8 cellular contexts compared by ENCODE assay signal in the genomic region with DNA sequence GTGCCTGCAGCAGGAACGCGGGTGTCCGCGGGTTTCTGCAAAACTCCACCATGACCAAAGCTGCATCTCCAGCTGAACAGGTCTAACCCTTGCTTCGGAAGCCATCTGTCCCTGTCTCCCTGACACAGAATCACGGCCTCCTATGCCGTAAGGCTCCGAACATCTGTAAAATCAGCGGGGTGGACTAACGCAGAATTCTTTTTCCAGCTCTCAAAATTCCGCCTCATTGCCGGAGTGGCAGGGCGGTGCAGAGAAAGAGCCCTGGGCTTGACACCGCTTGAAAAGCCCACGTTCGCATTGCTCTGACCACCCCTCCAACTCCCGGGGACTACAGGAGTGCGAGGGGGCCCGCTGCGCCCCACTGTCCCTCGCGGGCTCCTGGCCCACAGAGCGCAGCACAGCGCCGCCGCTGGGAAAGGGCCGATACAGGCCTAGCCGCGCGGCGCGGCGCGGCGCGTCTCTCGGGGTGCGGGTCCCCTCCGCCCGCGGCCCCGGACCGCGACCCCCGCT. TPM values are rescaled to one million over a fixed set of nuclear protein-coding genes. Genes with fewer than 3 reads are reported as not detected.
DNase-seq lines count a peak whose midpoint lies in the region; ATAC-seq and TF ChIP-seq lines count a peak whose summit lies in the region.

No MANE protein-coding gene starts in this region.

- peak overlapping the region; percentile 86 for H2AFZ ChIP-seq in neuron (ENCODE audit: low read depth, low read length)

- peak overlapping the region; percentile 99 for H3K4me3 ChIP-seq in WI38 (ENCODE audit: low read depth, low read length)
- peak overlapping the region; percentile 98 for H3K4me3 ChIP-seq in fibroblast of pulmonary artery (replicated peaks; ENCODE audit: low read depth, low read length)
- H3K4me3 ChIP-seq in neuron (ENCODE audit: low read length), result peak overlapping the region; percentile 87

- TF ChIP-seq CTCF in WI38 (IDR thresholded peaks at IDR 0.05; ENCODE audit: low read depth, low read length), result peak; percentile 38; the same call in 1 of the 2 replicates
- peak; percentile 29 for TF ChIP-seq CTCF in fibroblast of pulmonary artery (IDR thresholded peaks at IDR 0.05; ENCODE audit: low read length, missing control alignments)

- no peaks in the 10 kb centered on the region for H3K9me3 ChIP-seq in neuron (ENCODE audit: low read length)

- DNase-seq in activated CD4-positive, CD25-positive, alpha-beta regulatory T cell treated with anti-CD3 and anti-CD28 coated beads, Interleukin-2, amount 50 U/mL, for 16 hours (ENCODE audit: low read depth, low spot score), result peak; percentile 6
- DNase-seq in activated CD4-positive, CD25-positive, alpha-beta regulatory T cell (lab: John Stamatoyannopoulos, UW), result no peak
- DNase-seq in HT1080 (ENCODE audit: low read depth) (peak; percentile 27), fibroblast of pulmonary artery (ENCODE audit: low read depth) (peak; percentile 40), glomerular visceral epithelial cell (ENCODE audit: extremely low spot score) (no peak)

- peaks cover 25% of the 10 kb centered on the region for H3K4me1 ChIP-seq in neuron (ENCODE audit: insufficient read depth, low read length)

- H3K36me3 ChIP-seq in neuron (ENCODE audit: insufficient read depth, low read length), result no peaks in the 10 kb centered on the region

- H3K27me3 ChIP-seq in neuron (ENCODE audit: insufficient read depth, low read length), result peaks cover 2% of the 10 kb centered on the region

- ATAC-seq in GM21515 (IDR thresholded peaks at IDR 0.05; ENCODE audit: unreplicated experiment), result peak; percentile 50

RNA-seq across cellular contexts. Expression of a gene that starts 0.4 kb away (rescaled TPM):
- 24.7 and 31.9 TPM in 2 replicates for total RNA-seq in HT1080 (2014; rRNA removed; shearing (Covaris generic))
- polyA plus RNA-seq in HT1080 (2015; cell fraction: cytosol; rRNA removed), result 38.7 and 50.8 TPM in 2 replicates
- polyA plus RNA-seq in HT1080 (2015; cell fraction: nucleus; rRNA removed), result 118 and 127 TPM in 2 replicates

Comparison
In these comparisons a context has a peak if more than half of its experiments do, and no peak if none do; other contexts are left out.
1. DNase-seq: peak in activated CD4-positive, CD25-positive, alpha-beta regulatory T cell treated with anti-CD3 and anti-CD28 coated beads, Interleukin-2, amount 50 U/mL, for 16 hours (single experiment), HT1080 (single experiment) and fibroblast of pulmonary artery (single experiment); none in activated CD4-positive, CD25-positive, alpha-beta regulatory T cell (0 of 4) and glomerular visceral epithelial cell (single experiment).
2. Peak in every context shown above with its lines, with median percentiles within 50 percentile points of each other: H3K4me3 ChIP-seq.